In the genomic region with DNA sequence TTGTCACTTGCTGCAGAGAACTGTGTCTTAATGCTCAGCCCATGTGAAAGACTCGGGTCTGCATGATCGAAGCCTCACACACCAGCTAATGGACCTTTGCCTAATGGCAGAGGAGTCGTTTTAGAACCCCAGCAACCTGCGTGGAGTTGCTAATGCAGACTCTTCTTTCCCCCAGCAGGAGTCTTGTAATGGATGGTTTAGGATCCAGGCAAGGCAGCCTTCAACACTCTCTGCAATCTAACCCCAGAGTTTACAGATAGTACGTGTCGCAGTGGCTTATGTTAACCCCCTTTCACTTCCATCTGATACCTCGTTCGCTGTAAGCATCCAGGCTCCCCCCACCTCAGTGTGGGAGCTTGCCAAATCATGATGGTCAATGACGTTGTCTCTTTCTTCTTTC, we compare ENCODE assay signal across 29 cellular contexts.
"Had no signal": no experiment of that assay in that cellular context is flagged by ENCODE, and none has a peak within 500 bp of the region (broad histone marks: within the 10 kb centered on the region; RNA-seq: fewer than 3 reads in every experiment).

No MANE protein-coding gene starts in this region.

- H3K9ac ChIP-seq: neural progenitor cell, parathyroid adenoma had no signal

- H3K27me3 ChIP-seq: colonic mucosa, esophagus muscularis mucosa, foreskin keratinocyte, gastroesophageal sphincter, heart left ventricle, hepatocyte, neural progenitor cell, suprapubic skin, transverse colon, upper lobe of right lung, uterus had no signal

- H3K4me3 Mint-ChIP-seq: dendritic cell treated with granulocyte-macrophage colony-stimulating factor and Interleukin-4, amounts not matched to agents 40 ng/mL and 50 ng/mL, for 4 days; naive B cell; natural killer cell treated with Interleukin-12 subunit alpha and Interleukin-12 subunit beta and Interleukin-15 and Interleukin-18, amount 100 ng/mL, for 72 hours; neural progenitor cell; stimulated activated naive CD8-positive, alpha-beta T cell treated with anti-CD3 and anti-CD28 coated beads, Interleukin-15, amount 100 ng/mL, for 72 hours had no signal

- H3K4me3 ChIP-seq: colonic mucosa, esophagus muscularis mucosa, gastroesophageal sphincter, heart left ventricle, hepatocyte, left ventricle myocardium inferior, lower lobe of right lung, neural progenitor cell, smooth muscle cell, suprapubic skin, transverse colon, upper lobe of right lung, uterus had no signal

- H3K36me3 Mint-ChIP-seq: naive B cell; natural killer cell treated with Interleukin-12 subunit alpha and Interleukin-12 subunit beta and Interleukin-15 and Interleukin-18, amount 100 ng/mL, for 72 hours had no signal

- ATAC-seq: foreskin keratinocyte; gastroesophageal sphincter; heart left ventricle; left colon; lower lobe of right lung; natural killer cell treated with Interleukin-12 subunit alpha and Interleukin-12 subunit beta and Interleukin-15 and Interleukin-18, amount 100 ng/mL, for 72 hours; sciatic nerve; stimulated activated naive CD8-positive, alpha-beta T cell treated with anti-CD3 and anti-CD28 coated beads, Interleukin-15, amount 100 ng/mL, for 72 hours; upper lobe of right lung had no signal

- H3K36me3 ChIP-seq: colonic mucosa, uterus had no signal

- FAIRE-seq: endothelial cell of umbilical vein had no signal

- H3K4me1 ChIP-seq: colonic mucosa, foreskin keratinocyte, heart left ventricle, left ventricle myocardium inferior, lower lobe of right lung, parathyroid adenoma, transverse colon, upper lobe of right lung, uterus had no signal

- DNase-seq: colonic mucosa; effector CD8-positive, alpha-beta T cell; foreskin keratinocyte; heart left ventricle; left colon; left ventricle myocardium inferior; lower lobe of right lung; naive B cell; stimulated activated CD4-positive, alpha-beta T cell treated with anti-CD3 and anti-CD28 coated beads, Interleukin-12 subunit alpha, Interleukin-12 subunit beta, amount 100 ng/mL, for 4 hours; stimulated activated CD4-positive, alpha-beta T cell treated with anti-CD3 and anti-CD28 coated beads, Interleukin-1b, Interleukin-23, amount 100 ng/mL, for 48 hours; stimulated activated CD4-positive, alpha-beta T cell treated with anti-CD3 and anti-CD28 coated beads, Interleukin-4, amount 100 ng/mL, for 1 hour; stimulated activated CD8-positive, alpha-beta memory T cell treated with anti-CD3 and anti-CD28 coated beads, Interleukin-4, amount 100 ng/mL, for 48 hours; stimulated activated naive CD4-positive, alpha-beta T cell; stimulated activated naive CD8-positive, alpha-beta T cell treated with anti-CD3 and anti-CD28 coated beads, Interleukin-15, amount 100 ng/mL, for 72 hours; transverse colon; upper lobe of right lung; uterus had no signal

- H3K79me2 ChIP-seq: hepatocyte had no signal

- H2AFZ ChIP-seq: hepatocyte, neural progenitor cell, parathyroid adenoma had no signal

- H3K4me1 Mint-ChIP-seq: naive B cell; stimulated activated naive CD8-positive, alpha-beta T cell treated with anti-CD3 and anti-CD28 coated beads, Interleukin-15, amount 100 ng/mL, for 72 hours had no signal

- H3K27me3 Mint-ChIP-seq: dendritic cell treated with granulocyte-macrophage colony-stimulating factor and Interleukin-4, amounts not matched to agents 40 ng/mL and 50 ng/mL, for 4 days; naive B cell; natural killer cell treated with Interleukin-12 subunit alpha and Interleukin-12 subunit beta and Interleukin-15 and Interleukin-18, amount 100 ng/mL, for 72 hours; progenitor cell of endocrine pancreas; stimulated activated naive CD8-positive, alpha-beta T cell treated with anti-CD3 and anti-CD28 coated beads, Interleukin-15, amount 100 ng/mL, for 72 hours had no signal

- H3K9me3 Mint-ChIP-seq: dendritic cell treated with granulocyte-macrophage colony-stimulating factor and Interleukin-4, amounts not matched to agents 40 ng/mL and 50 ng/mL, for 4 days; natural killer cell treated with Interleukin-12 subunit alpha and Interleukin-12 subunit beta and Interleukin-15 and Interleukin-18, amount 100 ng/mL, for 72 hours; neural progenitor cell; stimulated activated naive CD8-positive, alpha-beta T cell treated with anti-CD3 and anti-CD28 coated beads, Interleukin-15, amount 100 ng/mL, for 72 hours had no signal

- H3K9me3 ChIP-seq: colonic mucosa, esophagus muscularis mucosa, gastroesophageal sphincter, heart left ventricle, left ventricle myocardium inferior, lower lobe of right lung, suprapubic skin, transverse colon, upper lobe of right lung, uterus had no signal

- H3K4me2 ChIP-seq: hepatocyte, neural progenitor cell, smooth muscle cell had no signal

- H3K27ac ChIP-seq: colonic mucosa, esophagus muscularis mucosa, foreskin keratinocyte, gastroesophageal sphincter, heart left ventricle, hepatocyte, left ventricle myocardium inferior, lower lobe of right lung, neural progenitor cell, parathyroid adenoma, suprapubic skin, transverse colon, upper lobe of right lung, uterus had no signal
